ENCODE assay signal across 8 cellular contexts in the genomic region with DNA sequence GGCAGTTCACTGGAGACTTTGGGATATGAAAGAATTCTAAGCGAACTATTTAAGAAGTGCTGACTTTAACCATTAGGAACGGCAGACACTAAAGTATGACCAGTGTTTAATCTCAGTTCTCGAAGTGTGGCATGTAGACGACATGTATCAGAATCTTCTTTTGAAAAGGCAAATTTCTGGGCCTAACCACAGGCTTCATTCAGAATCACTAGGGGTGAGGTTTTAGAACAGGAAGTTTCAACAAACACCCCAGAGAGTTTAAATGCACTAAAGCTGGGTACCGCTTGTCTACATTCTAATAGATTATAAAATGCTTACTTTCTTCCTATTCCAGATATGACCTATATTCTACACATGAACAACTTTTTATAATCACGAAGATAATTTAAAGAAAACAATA.
DNase-seq lines count a peak whose midpoint lies in the region; ATAC-seq and TF ChIP-seq lines count a peak whose summit lies in the region.

No MANE protein-coding gene starts in this region.

- peak overlapping the region; percentile 35 to 89 (median 77) for H3K27ac Mint-ChIP-seq in CD8-positive, alpha-beta memory T cell
- H3K27ac Mint-ChIP-seq in activated T-helper 1 cell treated with anti-CD3 and anti-CD28 coated beads, Interleukin-12 subunit alpha, Interleukin-12 subunit beta, Interleukin-2, Interleukin-4 antibody, amounts not matched to agents 30 ng/mL and 10 ng/mL and 1 ng/mL, durations not matched to agents 14 hours and 24 hours and 36 hours: peak overlapping the region; percentile 80
- H3K27ac Mint-ChIP-seq in WTC11: no peak overlapping the region

- peak; percentile 77 for ATAC-seq in GM19372 (IDR thresholded peaks at IDR 0.05; ENCODE audit: low read depth, unreplicated experiment)
- ATAC-seq in HG03066 (IDR thresholded peaks at IDR 0.05; ENCODE audit: low read depth, unreplicated experiment): peak; percentile 80
- ATAC-seq in WTC11: no peak

- H2BK12ac ChIP-seq in mesenchymal stem cell (ENCODE audit: low read length in 2 of 2): no peak overlapping the region

- H3K18ac ChIP-seq in mesenchymal stem cell (ENCODE audit: low read depth in 1 of 2, low read length in 2 of 2): no peak overlapping the region

- no peak overlapping the region for H4K8ac ChIP-seq in mesenchymal stem cell (ENCODE audit: low read length)

- peak overlapping the region in 6 of 7 donors; percentile 20 to 52 (median 32) for H3K4me3 Mint-ChIP-seq in CD8-positive, alpha-beta memory T cell
- H3K4me3 Mint-ChIP-seq in activated T-helper 1 cell treated with anti-CD3 and anti-CD28 coated beads, Interleukin-12 subunit alpha, Interleukin-12 subunit beta, Interleukin-2, Interleukin-4 antibody, amounts not matched to agents 30 ng/mL and 10 ng/mL and 1 ng/mL, durations not matched to agents 14 hours and 24 hours and 36 hours: peak overlapping the region; percentile 68
- no peak overlapping the region for H3K4me3 Mint-ChIP-seq in WTC11

- no peak overlapping the region for H2BK15ac ChIP-seq in mesenchymal stem cell (ENCODE audit: low read depth, poor library complexity, severe bottlenecking)

- H3K79me1 ChIP-seq in mesenchymal stem cell (replicated peaks; ENCODE audit: low read length, poor library complexity, severe bottlenecking): no peaks in the 10 kb centered on the region

- no peak overlapping the region for H3K9ac ChIP-seq in mesenchymal stem cell (ENCODE audit: low read length)

- no peak overlapping the region for H3K4ac ChIP-seq in mesenchymal stem cell (ENCODE audit: low read depth in 1 of 2, low read length in 2 of 2)

- TF ChIP-seq CTCF in WTC11 (IDR thresholded peaks at IDR 0.05): no peak

- H3K23ac ChIP-seq in mesenchymal stem cell (ENCODE audit: low read length in 2 of 2): no peak overlapping the region

- peak in 2 of 5 donors; percentile 24 to 62 for DNase-seq in CD8-positive, alpha-beta memory T cell
- DNase-seq in activated T-helper 1 cell treated with anti-CD3 and anti-CD28 coated beads, Interleukin-12 subunit alpha, Interleukin-12 subunit beta, Interleukin-2, Interleukin-4 antibody, amounts not matched to agents 30 ng/mL and 10 ng/mL and 1 ng/mL, durations not matched to agents 14 hours and 24 hours and 36 hours (ENCODE audit: low spot score): no peak
- no peak for DNase-seq in NCI-H187 treated with DMSO at 0.1 percent for 48 hours (lab: John Stamatoyannopoulos, UW)
- DNase-seq in WTC11 (ENCODE audit: low spot score): no peak
- no peak for DNase-seq in mesenchymal stem cell
- no peak for DNase-seq in activated effector memory CD4-positive, alpha-beta T cell treated with Interleukin-2 at 50 U/mL for 16 hours

- WGBS in mesenchymal stem cell: 86% methylated on average over 6 of the region's 6 CpGs

- H2BK120ac ChIP-seq in mesenchymal stem cell (ENCODE audit: low read depth, low read length): no peak overlapping the region

- peaks cover 10 to 62% (median 21%) of the 10 kb centered on the region in 3 donors for H3K36me3 Mint-ChIP-seq in CD8-positive, alpha-beta memory T cell
- H3K36me3 Mint-ChIP-seq in activated T-helper 1 cell treated with anti-CD3 and anti-CD28 coated beads, Interleukin-12 subunit alpha, Interleukin-12 subunit beta, Interleukin-2, Interleukin-4 antibody, amounts not matched to agents 30 ng/mL and 10 ng/mL and 1 ng/mL, durations not matched to agents 14 hours and 24 hours and 36 hours (ENCODE audit: low read depth): peaks cover 42% of the 10 kb centered on the region
- no peaks in the 10 kb centered on the region for H3K36me3 Mint-ChIP-seq in WTC11

- CTCF ChIA-PET in CD8-positive, alpha-beta memory T cell (lab: Charles Lee): interaction anchor here (0.8 kb wide), 1 partner anchor 9 kb away, joined by 3 read pairs; no protein-coding TSS in a partner anchor
- CTCF ChIA-PET in WTC11 (lab: Charles Lee): no interaction called here

- POLR2A ChIA-PET in CD8-positive, alpha-beta memory T cell (lab: Charles Lee): interaction anchor here (0.5 kb wide), 1 partner anchor 42 kb away, joined by 5 read pairs; no protein-coding TSS in a partner anchor
- POLR2A ChIA-PET in WTC11 (lab: Charles Lee): no interaction called here

- H3K36me3 ChIP-seq in CD8-positive, alpha-beta memory T cell (ENCODE audit: insufficient read depth, low read length): peaks cover 24% of the 10 kb centered on the region
- H3K36me3 ChIP-seq in mesenchymal stem cell (ENCODE audit: control insufficient read depth in 1 of 2, insufficient read depth in 2 of 2, low read depth in 1 of 2, low read length in 2 of 2): no peaks in the 10 kb centered on the region

- H3K14ac ChIP-seq in mesenchymal stem cell (ENCODE audit: low read length in 2 of 2): no peak overlapping the region

- H3K27me3 ChIP-seq in CD8-positive, alpha-beta memory T cell (ENCODE audit: insufficient read depth, low read length, poor library complexity, severe bottlenecking): no peaks in the 10 kb centered on the region
- H3K27me3 ChIP-seq in mesenchymal stem cell (ENCODE audit: control insufficient read depth in 1 of 2, insufficient read depth in 1 of 2, low read length in 2 of 2): no peaks in the 10 kb centered on the region

- peaks cover 66% of the 10 kb centered on the region for H3K4me1 ChIP-seq in CD8-positive, alpha-beta memory T cell (ENCODE audit: insufficient read depth, low read length)
- H3K4me1 ChIP-seq in mesenchymal stem cell (ENCODE audit: control insufficient read depth, insufficient read depth, low read depth, low read length): no peaks in the 10 kb centered on the region

- no peak overlapping the region for H4K91ac ChIP-seq in mesenchymal stem cell (ENCODE audit: low read length)

- no peak overlapping the region for H2BK5ac ChIP-seq in mesenchymal stem cell (ENCODE audit: low read depth, low read length, poor library complexity, severe bottlenecking)

- peaks cover 61 to 88% (median 86%) of the 10 kb centered on the region in 3 donors for H3K4me1 Mint-ChIP-seq in CD8-positive, alpha-beta memory T cell
- H3K4me1 Mint-ChIP-seq in activated T-helper 1 cell treated with anti-CD3 and anti-CD28 coated beads, Interleukin-12 subunit alpha, Interleukin-12 subunit beta, Interleukin-2, Interleukin-4 antibody, amounts not matched to agents 30 ng/mL and 10 ng/mL and 1 ng/mL, durations not matched to agents 14 hours and 24 hours and 36 hours (ENCODE audit: low read depth): peaks cover 66% of the 10 kb centered on the region
- no peaks in the 10 kb centered on the region for H3K4me1 Mint-ChIP-seq in WTC11

- H3K4me3 ChIP-seq in CD8-positive, alpha-beta memory T cell (ENCODE audit: low read length): no peak overlapping the region
- no peak overlapping the region for H3K4me3 ChIP-seq in mesenchymal stem cell (ENCODE audit: insufficient read depth in 1 of 2, low read depth in 1 of 2, low read length in 2 of 2)

- H3K4me2 ChIP-seq in mesenchymal stem cell (ENCODE audit: low read length, poor library complexity, severe bottlenecking): no peak overlapping the region

- no peak overlapping the region for H2AK5ac ChIP-seq in mesenchymal stem cell (ENCODE audit: low read length, severe bottlenecking)

- no peaks in the 10 kb centered on the region for H3K9me3 ChIP-seq in CD8-positive, alpha-beta memory T cell (ENCODE audit: low read length)
- no peaks in the 10 kb centered on the region for H3K9me3 ChIP-seq in mesenchymal stem cell (ENCODE audit: control insufficient read depth, low read length)

- intact Hi-C loops in activated T-helper 1 cell treated with anti-CD3 and anti-CD28 coated beads, Interleukin-12 subunit alpha, Interleukin-12 subunit beta, Interleukin-2, Interleukin-4 antibody, amounts not matched to agents 30 ng/mL and 10 ng/mL and 1 ng/mL, durations not matched to agents 14 hours and 24 hours and 36 hours (cut with micrococcal nuclease): loop anchor here (1.0 kb wide), 2 partner anchors 8 to 15 kb away; no protein-coding TSS in a partner anchor

- H3K9me3 Mint-ChIP-seq in CD8-positive, alpha-beta memory T cell: peaks cover 0 to 4% (median 0%) of the 10 kb centered on the region in 5 donors
- peaks cover 11% of the 10 kb centered on the region for H3K9me3 Mint-ChIP-seq in activated T-helper 1 cell treated with anti-CD3 and anti-CD28 coated beads, Interleukin-12 subunit alpha, Interleukin-12 subunit beta, Interleukin-2, Interleukin-4 antibody, amounts not matched to agents 30 ng/mL and 10 ng/mL and 1 ng/mL, durations not matched to agents 14 hours and 24 hours and 36 hours
- peaks cover 8% of the 10 kb centered on the region for H3K9me3 Mint-ChIP-seq in WTC11

- H3K27me3 Mint-ChIP-seq in CD8-positive, alpha-beta memory T cell: no peaks in the 10 kb centered on the region
- H3K27me3 Mint-ChIP-seq in activated T-helper 1 cell treated with anti-CD3 and anti-CD28 coated beads, Interleukin-12 subunit alpha, Interleukin-12 subunit beta, Interleukin-2, Interleukin-4 antibody, amounts not matched to agents 30 ng/mL and 10 ng/mL and 1 ng/mL, durations not matched to agents 14 hours and 24 hours and 36 hours (ENCODE audit: insufficient read depth): no peaks in the 10 kb centered on the region
- H3K27me3 Mint-ChIP-seq in WTC11 (ENCODE audit: low read depth): no peaks in the 10 kb centered on the region

- H3K27ac ChIP-seq in CD8-positive, alpha-beta memory T cell (ENCODE audit: low read depth, low read length): no peak overlapping the region
- no peak overlapping the region for H3K27ac ChIP-seq in mesenchymal stem cell (ENCODE audit: low read length, poor library complexity, severe bottlenecking)

- no peak overlapping the region for H2AFZ ChIP-seq in mesenchymal stem cell (ENCODE audit: low read depth, low read length)

TF ChIP-seq in WTC11, 78 proteins besides CTCF, POLR2A, EP300 and RAD21:
- no peak for TF ChIP-seq TCF7 (CRISPR knock-in tag; IDR thresholded peaks at IDR 0.05; ENCODE audit: low read depth)
TF ChIP-seq in WTC11: peak in this region for 0.
